In the genomic region with DNA sequence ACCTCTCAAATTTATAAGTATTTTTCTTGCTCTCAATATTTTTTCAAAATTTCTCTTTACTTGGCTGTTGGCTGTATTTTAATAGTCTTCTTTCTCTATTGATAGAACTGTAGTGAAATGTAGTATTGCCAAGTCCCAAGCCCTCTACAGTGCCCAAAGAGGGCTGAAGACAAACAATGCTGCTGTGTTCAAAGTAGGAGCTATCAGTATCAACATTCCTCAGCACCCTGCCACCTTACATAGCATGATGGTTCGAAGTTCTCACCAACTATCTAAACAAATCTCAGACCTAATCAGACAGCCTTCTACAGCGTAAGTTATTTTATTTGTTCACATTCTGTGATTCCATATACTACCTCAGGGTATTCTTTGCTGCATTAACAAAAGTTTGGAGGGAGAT, we compare ENCODE assay signal across 7 cellular contexts.
"Had no signal": no experiment of that assay in that cellular context is flagged by ENCODE, and none has a peak within 500 bp of the region (broad histone marks: within the 10 kb centered on the region; RNA-seq: fewer than 3 reads in every experiment).

No MANE protein-coding gene starts in this region.

- H3K9ac ChIP-seq: KMS-11 had no signal

- H3K27ac ChIP-seq: HL-60, KMS-11 had no signal

- H3K4me3 ChIP-seq: K562 had no signal

- DNase-seq: IMR-90, KBM-7, KG1 had no signal

- ATAC-seq: K562 had no signal

- H3K4me2 ChIP-seq: KMS-11 had no signal

- FAIRE-seq: HTR-8/SVneo, K562 had no signal
